In the genomic region with DNA sequence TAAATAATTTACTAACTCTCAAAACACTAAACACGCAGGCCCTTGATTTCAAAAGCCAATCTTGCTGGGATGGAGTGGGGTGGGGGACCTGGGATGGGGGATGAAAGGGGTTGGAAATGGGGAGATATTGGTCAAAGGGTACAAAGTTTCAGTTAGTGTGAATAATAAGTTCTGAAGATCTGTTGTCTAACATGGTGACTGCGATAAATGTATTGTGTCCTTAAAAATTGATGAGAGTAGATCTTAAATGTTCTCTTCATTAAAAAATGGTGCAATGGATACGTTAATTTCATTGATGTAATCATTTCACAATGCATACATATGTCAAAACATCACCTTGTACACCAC, we compare ENCODE assay signal across 8 cellular contexts. TPM values are rescaled to one million over a fixed set of nuclear protein-coding genes. Genes with fewer than 3 reads are reported as not detected.
DNase-seq lines count a peak whose midpoint lies in the region; ATAC-seq and TF ChIP-seq lines count a peak whose summit lies in the region.

No MANE protein-coding gene starts in this region.

- H3K27me3 ChIP-seq in AG04450 (ENCODE audit: control insufficient read depth, insufficient read depth, low read length), result no peaks in the 10 kb centered on the region
- H3K27me3 ChIP-seq in muscle layer of duodenum (ENCODE audit: low read depth, low read length), result no peaks in the 10 kb centered on the region

- peak overlapping the region; percentile 100 for H3K27ac Mint-ChIP-seq in MCF 10A (ENCODE audit: low read depth, unreplicated experiment)

- BruUV-seq in MCF 10A (replicated peaks; lab: Mats Ljungman, UMichigan), result no TSS peak

- CTCF ChIA-PET in AG04450 (lab: Charles Lee) (interaction anchor here (0.7 to 3.0 kb wide), 6 partner anchors 8 to 776 kb away, joined by 3 to 14 read pairs (median 5); no protein-coding TSS in a partner anchor), MCF 10A (lab: Yijun Ruan, JAX) (interaction anchor here (0.6 to 2.6 kb wide), 14 partner anchors 7 to 1739 kb away, joined by 3 to 10 read pairs (median 3); no protein-coding TSS in a partner anchor)

- POLR2A ChIA-PET in AG04450 (lab: Yijun Ruan, JAX), result interaction anchor here (1.4 to 1.5 kb wide), 2 partner anchors 11 to 144 kb away, joined by 3 to 4 read pairs; a partner anchor contains a TSS
- POLR2A ChIA-PET in MCF 10A (lab: Yijun Ruan, JAX), result interaction anchor here (0.7 to 3.4 kb wide), 20 partner anchors 8 to 852 kb away, joined by 3 to 26 read pairs (median 4); a partner anchor contains a TSS

- no peaks in the 10 kb centered on the region for H3K27me3 Mint-ChIP-seq in MCF 10A (ENCODE audit: insufficient read depth, unreplicated experiment)

- H3K27ac ChIP-seq in AG04450 (ENCODE audit: low read depth, low read length), result peak overlapping the region; percentile 97
- H3K27ac ChIP-seq in muscle layer of duodenum (ENCODE audit: low read length), result peak overlapping the region; percentile 98

- TF ChIP-seq CTCF in AG04450 (IDR thresholded peaks at IDR 0.05; ENCODE audit: low read depth, low read length) (no peak), MCF 10A (IDR thresholded peaks at IDR 0.05; ENCODE audit: unreplicated experiment) (no peak)

- peaks cover 5% of the 10 kb centered on the region for H3K4me1 Mint-ChIP-seq in MCF 10A (ENCODE audit: insufficient read depth, unreplicated experiment)

- H3K4me1 ChIP-seq in muscle layer of duodenum (ENCODE audit: control insufficient read depth in 1 of 2, insufficient read depth in 2 of 2, low read length in 2 of 2), result peaks cover 7% of the 10 kb centered on the region in 2 donors

- peak overlapping the region; percentile 68 for H3K4me3 ChIP-seq in AG04450 (ENCODE audit: low read depth, low read length)
- H3K4me3 ChIP-seq in muscle layer of duodenum (ENCODE audit: low read depth in 1 of 2, low read length in 2 of 2), result peak overlapping the region; percentile 65 to 78

- ATAC-seq in HG02938 (IDR thresholded peaks at IDR 0.05; ENCODE audit: unreplicated experiment) (peak; percentile 5), GM21528 (IDR thresholded peaks at IDR 0.05; ENCODE audit: low FRiP score, unreplicated experiment) (no peak)

- peaks cover 5% of the 10 kb centered on the region for H3K9me3 Mint-ChIP-seq in MCF 10A (ENCODE audit: unreplicated experiment)

- peaks cover 10% of the 10 kb centered on the region for H3K36me3 Mint-ChIP-seq in MCF 10A (ENCODE audit: insufficient read depth, unreplicated experiment)

- intact Hi-C loops in MCF 10A (cut with micrococcal nuclease), result loop anchor here (10.0 kb wide), 1 partner anchor 220 kb away; a partner anchor contains a TSS

- peak overlapping the region; percentile 88 for H3K4me3 Mint-ChIP-seq in MCF 10A (ENCODE audit: unreplicated experiment)

- peaks cover 0 to 7% of the 10 kb centered on the region in 2 donors for H3K36me3 ChIP-seq in muscle layer of duodenum (ENCODE audit: control insufficient read depth in 1 of 2, insufficient read depth in 2 of 2, low read length in 2 of 2)

- H3K9me3 ChIP-seq in AG04450 (ENCODE audit: control insufficient read depth, insufficient read depth, low read length), result peaks cover 5% of the 10 kb centered on the region; the same call in 1 of the 2 replicates
- no peaks in the 10 kb centered on the region for H3K9me3 ChIP-seq in muscle layer of duodenum (ENCODE audit: control insufficient read depth in 1 of 2, low read length in 2 of 2)

- no peak for DNase-seq in AG04450 (ENCODE audit: low read depth, low spot score)
- no peak for DNase-seq in MCF 10A (ENCODE audit: unreplicated experiment)
- DNase-seq in kidney glomerular epithelial cell (lab: John Stamatoyannopoulos, UW), result no peak
- DNase-seq in AG08395 (ENCODE audit: low spot score), result no peak
- DNase-seq in activated CD4-positive, CD25-positive, alpha-beta regulatory T cell treated with anti-CD3 and anti-CD28 coated beads, Interleukin-2, amount 50 U/mL, for 72 hours, result no peak

RNA-seq across cellular contexts. Expression of a gene that starts 0.5 kb away (rescaled TPM):
- polyA plus RNA-seq in AG04450 (2011; rRNA removed), result 6.3 and 8.1 TPM in 2 replicates
- 5.5 and 5.8 TPM in 2 replicates for polyA minus RNA-seq in AG04450 (2011; rRNA and poly(A)+ RNA removed)
- 14.3 and 17.8 TPM in 2 replicates for total RNA-seq in MCF 10A (2022)
